Comparison of ENCODE assay signal across 19 cellular contexts in genomic region chr3:141523615-141524375, GRCh38. TPM values are rescaled to one million over a fixed set of nuclear protein-coding genes. Genes with fewer than 3 reads are reported as not detected.
A peak's percentile ranks its signal among the peaks of the same experiment; 100 is the strongest.
DNase-seq lines count a peak whose midpoint lies in the region; ATAC-seq, FAIRE-seq and TF ChIP-seq lines count a peak whose summit lies in the region.
"Had no signal": no experiment of that assay in that cellular context is flagged by ENCODE, and none has a peak within 500 bp of the region (broad histone marks: within the 10 kb centered on the region; RNA-seq: fewer than 3 reads in every experiment).

No MANE protein-coding gene starts in this region.

- in situ Hi-C loops in HepG2 (cut with HindIII; ENCODE audit: extremely low pct_ligation_motif_present, low pct_unique_long_range_greater_than_20kb), result no loop called here

- CTCF ChIA-PET in HepG2 (lab: Yijun Ruan, JAX; ENCODE audit: low intra/inter-chr PET ratio, low total read pairs), result no interaction called here

- no peak for DNase-seq in HepG2 (ENCODE audit: low spot score)
- DNase-seq in right lobe of liver, result no peak
- peak; percentile 85 for DNase-seq in HFFc6
- peak; percentile 36 for DNase-seq in adipocyte (ENCODE audit: low read depth)
- DNase-seq in urothelium cell line (ENCODE audit: low spot score), result no peak
- no peak for DNase-seq in left lobe of liver (ENCODE audit: low spot score)
- DNase-seq: activated CD4-positive, alpha-beta T cell treated with anti-CD3 and anti-CD28 coated beads for 4 hours; left ventricle myocardium inferior; NCI-H2029 treated with DMSO at 0.1 percent for 48 hours; NCI-H524 treated with DMSO at 0.1 percent for 48 hours; SHP77; stimulated activated CD4-positive, alpha-beta T cell treated with anti-CD3 and anti-CD28 coated beads, Interleukin-1b, Interleukin-23, amount 100 ng/mL, for 48 hours had no signal

- BruUV-seq in HepG2 (replicated peaks; lab: Mats Ljungman, UMichigan), result no TSS peak

- peak overlapping the region; percentile 48 for H3K4me3 Mint-ChIP-seq in HFFc6
- no peak overlapping the region for H3K4me3 Mint-ChIP-seq in stimulated activated naive CD8-positive, alpha-beta T cell treated with anti-CD3 and anti-CD28 coated beads, Interleukin-15, Interleukin-2, amounts not matched to agents 100 ng/mL and 50 ng/mL, for 24 hours

- H3K9ac ChIP-seq in HepG2 (ENCODE audit: insufficient read depth, low read depth, low read length) (no peak overlapping the region), adipocyte (ENCODE audit: low read length) (no peak overlapping the region)

- TF ChIP-seq POLR2A in HepG2 (IDR thresholded peaks at IDR 0.05; ENCODE audit: insufficient read depth in 1 of 2, low read depth in 2 of 2, low read length in 2 of 2), result no peak
- TF ChIP-seq POLR2A in right lobe of liver (IDR thresholded peaks at IDR 0.05), result no peak

- H3K27ac ChIP-seq in HepG2 (ENCODE audit: extremely low read length, insufficient read depth, low read length) (no peak overlapping the region), right lobe of liver (no peak overlapping the region)
- H3K27ac ChIP-seq: cardiac muscle cell, esophagus muscularis mucosa, left ventricle myocardium inferior had no signal

- FAIRE-seq in HepG2 (lab: Jason Lieb, UNC), result no peak
- no peak for FAIRE-seq in urothelium cell line (lab: Jason Lieb, UNC)
- FAIRE-seq: G401.6 had no signal

- H3K4me1 ChIP-seq in HepG2 (ENCODE audit: insufficient read depth, low read length) (no peaks in the 10 kb centered on the region), right lobe of liver (peaks cover 0 to 11% (median 0%) of the 10 kb centered on the region in 4 donors), adipocyte (ENCODE audit: control insufficient read depth, insufficient read depth, low read length) (peaks cover 4% of the 10 kb centered on the region)

- no peak overlapping the region for H2AFZ ChIP-seq in HepG2 (ENCODE audit: low read length)

- H3K4me3 ChIP-seq in HepG2 (replicated peaks in 1 of 3; ENCODE audit: insufficient read depth in 1 of 3, low read depth in 2 of 3, low read length in 3 of 3) (no peak overlapping the region), right lobe of liver (no peak overlapping the region), adipocyte (ENCODE audit: low read length) (no peak overlapping the region)
- H3K4me3 ChIP-seq: cardiac muscle cell, esophagus muscularis mucosa, HAP-1, left ventricle myocardium inferior had no signal

- TF ChIP-seq CTCF in HepG2 (CRISPR knock-in tag; IDR thresholded peaks at IDR 0.05), result no peak
- no peak for TF ChIP-seq CTCF in right lobe of liver (IDR thresholded peaks at IDR 0.05)
- TF ChIP-seq CTCF in HFFc6 (IDR thresholded peaks at IDR 0.05), result no peak

- H3K4me2 ChIP-seq in HepG2 (ENCODE audit: low read depth, low read length), result no peak overlapping the region

- H3K27me3 ChIP-seq in HepG2 (ENCODE audit: control insufficient read depth in 1 of 2, insufficient read depth in 2 of 2, low read length in 2 of 2) (no peaks in the 10 kb centered on the region), right lobe of liver (no peaks in the 10 kb centered on the region), adipocyte (replicated peaks; ENCODE audit: control insufficient read depth, insufficient read depth, low read length) (no peaks in the 10 kb centered on the region)
- H3K27me3 ChIP-seq: cardiac muscle cell, esophagus muscularis mucosa had no signal

- H3K79me2 ChIP-seq in HepG2 (ENCODE audit: insufficient read depth, low read length), result no peaks in the 10 kb centered on the region

- H3K36me3 Mint-ChIP-seq in HFFc6 (ENCODE audit: low read depth), result peaks cover 20% of the 10 kb centered on the region
- peaks cover 37% of the 10 kb centered on the region for H3K36me3 Mint-ChIP-seq in stimulated activated naive CD8-positive, alpha-beta T cell treated with anti-CD3 and anti-CD28 coated beads, Interleukin-15, Interleukin-2, amounts not matched to agents 100 ng/mL and 50 ng/mL, for 24 hours (ENCODE audit: low read depth)

- intact Hi-C loops in HepG2 (cut with micrococcal nuclease; ENCODE audit: unreplicated experiment) (no loop called here), right lobe of liver (cut with DNase I) (no loop called here)

- TF ChIP-seq EP300 in HepG2 (IDR thresholded peaks at IDR 0.05; ENCODE audit: low read depth in 2 of 2, low read length in 2 of 2), result no peak
- no peak for TF ChIP-seq EP300 in HepG2 (CRISPR knock-in tag; IDR thresholded peaks at IDR 0.05; ENCODE audit: borderline replicate concordance)

- no peak for TF ChIP-seq RAD21 in HepG2 (CRISPR knock-in tag; IDR thresholded peaks at IDR 0.05)

- ATAC-seq in HepG2 (no peak), right lobe of liver (no peak), left lobe of liver (no peak), GM18861 (IDR thresholded peaks at IDR 0.05; ENCODE audit: unreplicated experiment) (no peak)
- ATAC-seq: sciatic nerve had no signal

- WGBS in HepG2 (ENCODE audit: low lambda C conversion rate), result over 99% methylated on average over 4 of the region's 4 CpGs
- WGBS in right lobe of liver (ENCODE audit: insufficient coverage, low coverage, low lambda C conversion rate, missing lambda C conversion rate), result 96% methylated on average over 2 of the region's 4 CpGs

- no peaks in the 10 kb centered on the region for H4K20me1 ChIP-seq in HepG2 (ENCODE audit: insufficient read depth, low read length)

- H3K4me1 Mint-ChIP-seq in HFFc6 (ENCODE audit: low read depth), result peaks cover 74% of the 10 kb centered on the region
- peaks cover 90% of the 10 kb centered on the region for H3K4me1 Mint-ChIP-seq in stimulated activated naive CD8-positive, alpha-beta T cell treated with anti-CD3 and anti-CD28 coated beads, Interleukin-15, Interleukin-2, amounts not matched to agents 100 ng/mL and 50 ng/mL, for 24 hours (ENCODE audit: low read depth)

- no peaks in the 10 kb centered on the region for H3K9me3 Mint-ChIP-seq in HFFc6
- no peaks in the 10 kb centered on the region for H3K9me3 Mint-ChIP-seq in stimulated activated naive CD8-positive, alpha-beta T cell treated with anti-CD3 and anti-CD28 coated beads, Interleukin-15, Interleukin-2, amounts not matched to agents 100 ng/mL and 50 ng/mL, for 24 hours

- H3K27me3 Mint-ChIP-seq in HFFc6 (ENCODE audit: insufficient read depth), result peaks cover 2% of the 10 kb centered on the region; the same call in 1 of the 2 replicates
- H3K27me3 Mint-ChIP-seq in stimulated activated naive CD8-positive, alpha-beta T cell treated with anti-CD3 and anti-CD28 coated beads, Interleukin-15, Interleukin-2, amounts not matched to agents 100 ng/mL and 50 ng/mL, for 24 hours, result no peaks in the 10 kb centered on the region

- POLR2A ChIA-PET in HepG2 (lab: Yijun Ruan, JAX), result no interaction called here

- H3K9me3 ChIP-seq in HepG2 (ENCODE audit: low read length) (no peaks in the 10 kb centered on the region), right lobe of liver (no peaks in the 10 kb centered on the region), adipocyte (ENCODE audit: control insufficient read depth, low read length) (no peaks in the 10 kb centered on the region)
- H3K9me3 ChIP-seq: esophagus muscularis mucosa, HAP-1, left ventricle myocardium inferior had no signal

- H3K36me3 ChIP-seq in HepG2 (replicated peaks in 1 of 2; ENCODE audit: control insufficient read depth in 1 of 2, insufficient read depth in 2 of 2, low read length in 2 of 2) (peaks cover 0 to 22% of the 10 kb centered on the region in 2 experiments; a peak in 3 of 5 replicates), right lobe of liver (no peaks in the 10 kb centered on the region), adipocyte (ENCODE audit: control insufficient read depth, insufficient read depth, low read length, severe bottlenecking) (peaks cover 19% of the 10 kb centered on the region)
- H3K36me3 ChIP-seq: cardiac muscle cell had no signal

- peak overlapping the region; percentile 91 for H3K27ac Mint-ChIP-seq in HFFc6
- peak overlapping the region; percentile 11 for H3K27ac Mint-ChIP-seq in stimulated activated naive CD8-positive, alpha-beta T cell treated with anti-CD3 and anti-CD28 coated beads, Interleukin-15, Interleukin-2, amounts not matched to agents 100 ng/mL and 50 ng/mL, for 24 hours

TF ChIP-seq in HepG2, 621 proteins besides CTCF, POLR2A, EP300 and RAD21:
- TF ChIP-seq MIER2 (CRISPR knock-in tag; IDR thresholded peaks at IDR 0.05) (no peak), MAFF (IDR thresholded peaks at IDR 0.05; ENCODE audit: low read depth, low read length) (0 out of 2 replicates have a peak, but pooled peaks have one; percentile 32), NPAS2 (CRISPR knock-in tag; IDR thresholded peaks at IDR 0.05; ENCODE audit: borderline replicate concordance) (no peak), SP5 (CRISPR knock-in tag; IDR thresholded peaks at IDR 0.05; ENCODE audit: borderline replicate concordance, low read depth) (no peak), MAFK (conservative IDR thresholded peaks at IDR 0.05 in 1 of 2, IDR thresholded peaks at IDR 0.05 in 1 of 2; ENCODE audit: low read length in 2 of 2) (peak in 1 of 2 experiments; percentile 58; a peak in 2 of 4 replicates), ZNF296 (CRISPR knock-in tag; conservative IDR thresholded peaks at IDR 0.05) (no peak)

RNA-seq across cellular contexts. Expression of gene RASA2, which starts 37.0 kb away (rescaled TPM):
- total RNA-seq in HepG2 (2016; rRNA removed; fragmentation: Illumina TruSeq; extraction: Trizol), result 8.5 and 10.7 TPM in 2 replicates
- 3.6 and 5.2 TPM in 2 replicates for total RNA-seq in HepG2 (2016; cell fraction: cytosol; rRNA removed; fragmentation: Illumina TruSeq; extraction: Trizol; ENCODE audit: low read depth)
- 8.6 and 10.3 TPM in 2 replicates for total RNA-seq in HepG2 (2016; cell fraction: insoluble cytoplasmic fraction; rRNA removed; fragmentation: Illumina TruSeq; extraction: Trizol)
- 3.4 and 4.9 TPM in 2 replicates for total RNA-seq in HepG2 (2016; cell fraction: membrane; rRNA removed; fragmentation: Illumina TruSeq; extraction: Trizol)
- total RNA-seq in HepG2 (2016; cell fraction: nucleus; rRNA removed; fragmentation: Illumina TruSeq; extraction: Trizol), result 14.0 and 14.2 TPM in 2 replicates
- polyA plus RNA-seq in HepG2 (2011; rRNA removed), result 4.8 and 5.4 TPM in 2 replicates
- 1.7 and 2.9 TPM in 2 replicates for polyA plus RNA-seq in HepG2 (2011; cell fraction: cytosol; rRNA removed)
- polyA plus RNA-seq in HepG2 (2011; cell fraction: nucleus; rRNA removed), result 5.9 and 7.2 TPM in 2 replicates
- 4.2 and 4.9 TPM in 2 replicates for polyA plus RNA-seq in HepG2 (2012)
- polyA plus RNA-seq in HepG2 (2016; cell fraction: cytosol; fragmentation: Illumina TruSeq; extraction: Trizol; ENCODE audit: low read depth), result 0.27 and 0.46 TPM in 2 replicates
- 6.2 and 6.4 TPM in 2 replicates for polyA plus RNA-seq in HepG2 (2016; cell fraction: insoluble cytoplasmic fraction; fragmentation: Illumina TruSeq; extraction: Trizol; ENCODE audit: low read depth)
- 1.2 TPM in 2 replicates for polyA plus RNA-seq in HepG2 (2016; cell fraction: membrane; fragmentation: Illumina TruSeq; extraction: Trizol; ENCODE audit: low read depth)
- polyA plus RNA-seq in HepG2 (2016; cell fraction: nucleus; fragmentation: Illumina TruSeq; extraction: Trizol; ENCODE audit: insufficient read depth, low read depth), result 13.4 and 13.5 TPM in 2 replicates
- polyA minus RNA-seq in HepG2 (2011; rRNA and poly(A)+ RNA removed; ENCODE audit: low replicate concordance), result 2.8 and 4.0 TPM in 2 replicates
- polyA minus RNA-seq in HepG2 (2011; cell fraction: cytosol; rRNA and poly(A)+ RNA removed), result 6.3 and 7.7 TPM in 2 replicates
- 19.6 and 20.8 TPM in 2 replicates for polyA minus RNA-seq in HepG2 (2011; cell fraction: nucleus; rRNA and poly(A)+ RNA removed)
- 1 to 10 TPM; 3.5 to 7.9 (median 5.5) TPM for total RNA-seq in right lobe of liver
- 10 to 100 TPM; 12.6 to 17.7 (median 14.5) TPM for total RNA-seq in HFFc6 (2021; fragmentation: NEBNext Ultra II Directional; extraction: Animal tissue kit (Norgen Biotek cat#: 25700))
- 3.7 TPM for total RNA-seq in left lobe of liver

Comparison
In these comparisons a context has a peak if more than half of its experiments do, and no peak if none do; other contexts are left out.
1. DNase-seq: peak in HFFc6 (single experiment) and adipocyte (single experiment); none in HepG2 (single experiment), right lobe of liver (0 of 3), urothelium cell line (single experiment) and left lobe of liver (single experiment).